2 cellular contexts compared by ENCODE assay signal in the genomic region with DNA sequence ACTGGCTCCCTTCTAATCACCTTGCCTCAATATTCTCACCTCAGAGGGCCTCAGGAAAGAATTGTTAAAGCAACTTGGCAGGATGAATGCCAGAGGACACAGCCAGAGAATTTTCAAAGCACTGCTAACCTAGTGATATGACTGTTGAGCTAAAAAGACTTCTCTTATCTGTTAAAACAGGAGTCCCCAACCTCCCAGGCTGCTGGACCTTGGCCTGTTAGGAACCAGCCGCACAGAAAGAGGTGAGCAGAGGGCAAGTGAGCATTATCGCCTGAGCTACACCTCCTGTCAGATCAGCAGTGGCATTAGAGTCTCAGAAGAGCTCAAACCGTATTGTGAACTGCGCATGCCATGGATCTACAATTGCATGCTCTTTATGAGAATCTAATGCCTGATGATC.
TF ChIP-seq lines count a peak whose summit lies in the region.

No MANE protein-coding gene starts in this region.

TF ChIP-seq in A549, 52 proteins besides CTCF, POLR2A, EP300 and RAD21 (continued from another document):
- TF ChIP-seq E2F6 (IDR thresholded peaks at IDR 0.05; ENCODE audit: borderline replicate concordance, low read depth) (no peak), CEBPB (IDR thresholded peaks at IDR 0.05) (no peak), HEYL (CRISPR knock-in tag; IDR thresholded peaks at IDR 0.05) (no peak)

TF ChIP-seq in K562, 482 proteins besides CTCF, POLR2A, EP300 and RAD21 (continued from another document):
- TF ChIP-seq SRSF7 (optimal IDR thresholded peaks at IDR 0.05; ENCODE audit: low read depth, low read length) (no peak), TCF7 (IDR thresholded peaks at IDR 0.05; ENCODE audit: borderline replicate concordance) (no peak), U2AF2 (optimal IDR thresholded peaks at IDR 0.05; ENCODE audit: low read depth, low read length) (no peak), ZNF785 (CRISPR knock-in tag; IDR thresholded peaks at IDR 0.05) (no peak), ZNF583 (CRISPR knock-in tag; IDR thresholded peaks at IDR 0.05) (no peak), NFRKB (IDR thresholded peaks at IDR 0.05; ENCODE audit: low read depth) (no peak), DPF2 (IDR thresholded peaks at IDR 0.05) (peak; percentile 23; the same call in 1 of the 2 replicates), SIRT6 (IDR thresholded peaks at IDR 0.05; ENCODE audit: low read depth, low read length) (no peak), RBM22 (IDR thresholded peaks at IDR 0.05; ENCODE audit: low read depth, low read length, poor library complexity, severe bottlenecking) (no peak), ATF7 (IDR thresholded peaks at IDR 0.05) (no peak), BHLHE40 (IDR thresholded peaks at IDR 0.05; ENCODE audit: low read length) (no peak), HNRNPK (IDR thresholded peaks at IDR 0.05; ENCODE audit: low read depth, low read length, poor library complexity, severe bottlenecking) (no peak), MAFG (tag; conservative IDR thresholded peaks at IDR 0.05) (no peak), POLR2B (IDR thresholded peaks at IDR 0.05; ENCODE audit: low read depth, partially characterized antibody) (no peak), CBFA2T2 (conservative IDR thresholded peaks at IDR 0.05) (peak; percentile 78), PTTG1 (tag; IDR thresholded peaks at IDR 0.05; ENCODE audit: low read depth) (no peak), HMBOX1 (IDR thresholded peaks at IDR 0.05) (peak; percentile 54; the same call in 1 of the 2 replicates), GABPB2 (CRISPR knock-in tag; conservative IDR thresholded peaks at IDR 0.05) (no peak), FOXO4 (CRISPR knock-in tag; IDR thresholded peaks at IDR 0.05) (no peak), TAL1 (IDR thresholded peaks at IDR 0.05) (peak; percentile 66; the same call in 1 of the 2 replicates), ZC3H4 (CRISPR knock-in tag; IDR thresholded peaks at IDR 0.05; ENCODE audit: borderline replicate concordance) (no peak), TCF3 (CRISPR knock-in tag; IDR thresholded peaks at IDR 0.05) (peak; percentile 66), MBD2 (IDR thresholded peaks at IDR 0.05; ENCODE audit: borderline replicate concordance, low read depth) (no peak), NFIC (IDR thresholded peaks at IDR 0.05) (peak; percentile 27; the same call in 1 of the 2 replicates), MEIS2 (IDR thresholded peaks at IDR 0.05; ENCODE audit: partially characterized antibody) (no peak), ZEB2 (IDR thresholded peaks at IDR 0.05) (no peak), MTA2 (IDR thresholded peaks at IDR 0.05; ENCODE audit: low read depth) (peak; percentile 29; the same call in 1 of the 2 replicates), TEAD4 (IDR thresholded peaks at IDR 0.05; ENCODE audit: low read length) (peak; percentile 51; the same call in 1 of the 2 replicates), TEAD4 (CRISPR knock-in tag; IDR thresholded peaks at IDR 0.05; ENCODE audit: borderline replicate concordance) (no peak), ESRRB (CRISPR knock-in tag; IDR thresholded peaks at IDR 0.05; ENCODE audit: borderline replicate concordance) (no peak), BACH1 (tag; IDR thresholded peaks at IDR 0.05) (no peak), NRF1 (conservative IDR thresholded peaks at IDR 0.05 in 1 of 2, IDR thresholded peaks at IDR 0.05 in 1 of 2) (peak; percentile 49 to 61; a peak in 3 of 4 replicates), ARID1B (IDR thresholded peaks at IDR 0.05) (peak; percentile 62; the same call in 1 of the 2 replicates), BCL6 (CRISPR knock-in tag; IDR thresholded peaks at IDR 0.05) (no peak), HNRNPL (IDR thresholded peaks at IDR 0.05; ENCODE audit: low read depth, low read length) (no peak), MAFF (IDR thresholded peaks at IDR 0.05; ENCODE audit: low read length) (no peak), POLR3A (IDR thresholded peaks at IDR 0.05; ENCODE audit: borderline replicate concordance, extremely low read depth, insufficient read depth, insufficient read length) (no peak), ZNF668 (CRISPR knock-in tag; IDR thresholded peaks at IDR 0.05) (no peak), SMARCE1 (IDR thresholded peaks at IDR 0.05) (no peak), KDM1A (IDR thresholded peaks at IDR 0.05) (peak in 1 of 2 experiments; percentile 25; a peak in 1 of 4 replicates), FOXK1 (CRISPR knock-in tag; IDR thresholded peaks at IDR 0.05; ENCODE audit: borderline replicate concordance) (no peak), NUFIP1 (IDR thresholded peaks at IDR 0.05; ENCODE audit: partially characterized antibody) (no peak), SREBF2 (CRISPR knock-in tag; IDR thresholded peaks at IDR 0.05) (no peak)
- TF ChIP-seq, protein P1, sequence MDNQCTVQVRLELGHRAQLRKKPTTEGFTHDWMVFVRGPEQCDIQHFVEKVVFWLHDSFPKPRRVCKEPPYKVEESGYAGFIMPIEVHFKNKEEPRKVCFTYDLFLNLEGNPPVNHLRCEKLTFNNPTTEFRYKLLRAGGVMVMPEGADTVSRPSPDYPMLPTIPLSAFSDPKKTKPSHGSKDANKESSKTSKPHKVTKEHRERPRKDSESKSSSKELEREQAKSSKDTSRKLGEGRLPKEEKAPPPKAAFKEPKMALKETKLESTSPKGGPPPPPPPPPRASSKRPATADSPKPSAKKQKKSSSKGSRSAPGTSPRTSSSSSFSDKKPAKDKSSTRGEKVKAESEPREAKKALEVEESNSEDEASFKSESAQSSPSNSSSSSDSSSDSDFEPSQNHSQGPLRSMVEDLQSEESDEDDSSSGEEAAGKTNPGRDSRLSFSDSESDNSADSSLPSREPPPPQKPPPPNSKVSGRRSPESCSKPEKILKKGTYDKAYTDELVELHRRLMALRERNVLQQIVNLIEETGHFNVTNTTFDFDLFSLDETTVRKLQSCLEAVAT (IDR thresholded peaks at IDR 0.05), result no peak
- TF ChIP-seq, protein P2, sequence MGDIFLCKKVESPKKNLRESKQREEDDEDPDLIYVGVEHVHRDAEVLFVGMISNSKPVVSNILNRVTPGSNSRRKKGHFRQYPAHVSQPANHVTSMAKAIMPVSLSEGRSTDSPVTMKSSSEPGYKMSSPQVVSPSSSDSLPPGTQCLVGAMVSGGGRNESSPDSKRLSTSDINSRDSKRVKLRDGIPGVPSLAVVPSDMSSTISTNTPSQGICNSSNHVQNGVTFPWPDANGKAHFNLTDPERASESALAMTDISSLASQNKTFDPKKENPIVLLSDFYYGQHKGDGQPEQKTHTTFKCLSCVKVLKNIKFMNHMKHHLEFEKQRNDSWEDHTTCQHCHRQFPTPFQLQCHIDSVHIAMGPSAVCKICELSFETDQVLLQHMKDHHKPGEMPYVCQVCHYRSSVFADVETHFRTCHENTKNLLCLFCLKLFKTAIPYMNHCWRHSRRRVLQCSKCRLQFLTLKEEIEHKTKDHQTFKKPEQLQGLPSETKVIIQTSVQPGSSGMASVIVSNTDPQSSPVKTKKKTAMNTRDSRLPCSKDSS (IDR thresholded peaks at IDR 0.05; ENCODE audit: low read depth, partially characterized antibody), result no peak
- TF ChIP-seq, protein P3, sequence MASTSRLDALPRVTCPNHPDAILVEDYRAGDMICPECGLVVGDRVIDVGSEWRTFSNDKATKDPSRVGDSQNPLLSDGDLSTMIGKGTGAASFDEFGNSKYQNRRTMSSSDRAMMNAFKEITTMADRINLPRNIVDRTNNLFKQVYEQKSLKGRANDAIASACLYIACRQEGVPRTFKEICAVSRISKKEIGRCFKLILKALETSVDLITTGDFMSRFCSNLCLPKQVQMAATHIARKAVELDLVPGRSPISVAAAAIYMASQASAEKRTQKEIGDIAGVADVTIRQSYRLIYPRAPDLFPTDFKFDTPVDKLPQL (IDR thresholded peaks at IDR 0.05; ENCODE audit: extremely low read depth, insufficient read length), result no peak
- TF ChIP-seq, protein P4, sequence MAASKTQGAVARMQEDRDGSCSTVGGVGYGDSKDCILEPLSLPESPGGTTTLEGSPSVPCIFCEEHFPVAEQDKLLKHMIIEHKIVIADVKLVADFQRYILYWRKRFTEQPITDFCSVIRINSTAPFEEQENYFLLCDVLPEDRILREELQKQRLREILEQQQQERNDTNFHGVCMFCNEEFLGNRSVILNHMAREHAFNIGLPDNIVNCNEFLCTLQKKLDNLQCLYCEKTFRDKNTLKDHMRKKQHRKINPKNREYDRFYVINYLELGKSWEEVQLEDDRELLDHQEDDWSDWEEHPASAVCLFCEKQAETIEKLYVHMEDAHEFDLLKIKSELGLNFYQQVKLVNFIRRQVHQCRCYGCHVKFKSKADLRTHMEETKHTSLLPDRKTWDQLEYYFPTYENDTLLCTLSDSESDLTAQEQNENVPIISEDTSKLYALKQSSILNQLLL (CRISPR knock-in tag; IDR thresholded peaks at IDR 0.05; ENCODE audit: borderline replicate concordance), result no peak
TF ChIP-seq in K562: peak in this region for 13.
